1 cellular context compared by ENCODE assay signal in the genomic region with DNA sequence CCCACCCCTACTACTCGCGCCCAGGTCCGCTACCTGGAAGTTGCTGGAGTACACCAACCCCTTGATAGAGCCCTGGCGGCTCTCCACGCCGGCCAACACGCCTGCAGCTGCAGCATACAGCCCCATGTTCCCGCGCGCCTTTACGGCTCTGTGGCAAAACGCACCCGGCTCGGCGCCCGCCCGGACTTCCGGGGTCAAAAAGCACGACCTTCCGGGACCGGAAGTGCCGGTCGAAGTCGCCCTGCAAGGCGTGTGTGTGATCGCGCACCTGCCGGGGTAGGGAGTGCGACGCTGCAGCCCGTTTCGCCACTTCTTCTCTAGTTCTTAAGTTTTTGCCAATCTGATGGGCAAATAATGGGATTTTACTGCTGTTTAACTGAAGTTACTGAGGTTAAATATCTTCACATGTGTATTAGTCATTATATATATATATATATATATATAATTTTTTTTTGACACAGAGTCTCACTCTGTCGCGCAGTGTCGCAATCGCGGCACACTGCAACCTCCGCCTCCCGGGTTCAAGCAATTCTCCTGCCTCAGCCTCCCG.
TF ChIP-seq lines count a peak whose summit lies in the region.

Gene NSUN5, minus strand, starts transcription at position 162 of the 550 bp plus-strand sequence. Its CDS starts 36 bp downstream, at position 126.

TF ChIP-seq in HepG2, 621 proteins besides CTCF, POLR2A, EP300 and RAD21 (continued from another document and continues in another):
- TF ChIP-seq, protein P1, sequence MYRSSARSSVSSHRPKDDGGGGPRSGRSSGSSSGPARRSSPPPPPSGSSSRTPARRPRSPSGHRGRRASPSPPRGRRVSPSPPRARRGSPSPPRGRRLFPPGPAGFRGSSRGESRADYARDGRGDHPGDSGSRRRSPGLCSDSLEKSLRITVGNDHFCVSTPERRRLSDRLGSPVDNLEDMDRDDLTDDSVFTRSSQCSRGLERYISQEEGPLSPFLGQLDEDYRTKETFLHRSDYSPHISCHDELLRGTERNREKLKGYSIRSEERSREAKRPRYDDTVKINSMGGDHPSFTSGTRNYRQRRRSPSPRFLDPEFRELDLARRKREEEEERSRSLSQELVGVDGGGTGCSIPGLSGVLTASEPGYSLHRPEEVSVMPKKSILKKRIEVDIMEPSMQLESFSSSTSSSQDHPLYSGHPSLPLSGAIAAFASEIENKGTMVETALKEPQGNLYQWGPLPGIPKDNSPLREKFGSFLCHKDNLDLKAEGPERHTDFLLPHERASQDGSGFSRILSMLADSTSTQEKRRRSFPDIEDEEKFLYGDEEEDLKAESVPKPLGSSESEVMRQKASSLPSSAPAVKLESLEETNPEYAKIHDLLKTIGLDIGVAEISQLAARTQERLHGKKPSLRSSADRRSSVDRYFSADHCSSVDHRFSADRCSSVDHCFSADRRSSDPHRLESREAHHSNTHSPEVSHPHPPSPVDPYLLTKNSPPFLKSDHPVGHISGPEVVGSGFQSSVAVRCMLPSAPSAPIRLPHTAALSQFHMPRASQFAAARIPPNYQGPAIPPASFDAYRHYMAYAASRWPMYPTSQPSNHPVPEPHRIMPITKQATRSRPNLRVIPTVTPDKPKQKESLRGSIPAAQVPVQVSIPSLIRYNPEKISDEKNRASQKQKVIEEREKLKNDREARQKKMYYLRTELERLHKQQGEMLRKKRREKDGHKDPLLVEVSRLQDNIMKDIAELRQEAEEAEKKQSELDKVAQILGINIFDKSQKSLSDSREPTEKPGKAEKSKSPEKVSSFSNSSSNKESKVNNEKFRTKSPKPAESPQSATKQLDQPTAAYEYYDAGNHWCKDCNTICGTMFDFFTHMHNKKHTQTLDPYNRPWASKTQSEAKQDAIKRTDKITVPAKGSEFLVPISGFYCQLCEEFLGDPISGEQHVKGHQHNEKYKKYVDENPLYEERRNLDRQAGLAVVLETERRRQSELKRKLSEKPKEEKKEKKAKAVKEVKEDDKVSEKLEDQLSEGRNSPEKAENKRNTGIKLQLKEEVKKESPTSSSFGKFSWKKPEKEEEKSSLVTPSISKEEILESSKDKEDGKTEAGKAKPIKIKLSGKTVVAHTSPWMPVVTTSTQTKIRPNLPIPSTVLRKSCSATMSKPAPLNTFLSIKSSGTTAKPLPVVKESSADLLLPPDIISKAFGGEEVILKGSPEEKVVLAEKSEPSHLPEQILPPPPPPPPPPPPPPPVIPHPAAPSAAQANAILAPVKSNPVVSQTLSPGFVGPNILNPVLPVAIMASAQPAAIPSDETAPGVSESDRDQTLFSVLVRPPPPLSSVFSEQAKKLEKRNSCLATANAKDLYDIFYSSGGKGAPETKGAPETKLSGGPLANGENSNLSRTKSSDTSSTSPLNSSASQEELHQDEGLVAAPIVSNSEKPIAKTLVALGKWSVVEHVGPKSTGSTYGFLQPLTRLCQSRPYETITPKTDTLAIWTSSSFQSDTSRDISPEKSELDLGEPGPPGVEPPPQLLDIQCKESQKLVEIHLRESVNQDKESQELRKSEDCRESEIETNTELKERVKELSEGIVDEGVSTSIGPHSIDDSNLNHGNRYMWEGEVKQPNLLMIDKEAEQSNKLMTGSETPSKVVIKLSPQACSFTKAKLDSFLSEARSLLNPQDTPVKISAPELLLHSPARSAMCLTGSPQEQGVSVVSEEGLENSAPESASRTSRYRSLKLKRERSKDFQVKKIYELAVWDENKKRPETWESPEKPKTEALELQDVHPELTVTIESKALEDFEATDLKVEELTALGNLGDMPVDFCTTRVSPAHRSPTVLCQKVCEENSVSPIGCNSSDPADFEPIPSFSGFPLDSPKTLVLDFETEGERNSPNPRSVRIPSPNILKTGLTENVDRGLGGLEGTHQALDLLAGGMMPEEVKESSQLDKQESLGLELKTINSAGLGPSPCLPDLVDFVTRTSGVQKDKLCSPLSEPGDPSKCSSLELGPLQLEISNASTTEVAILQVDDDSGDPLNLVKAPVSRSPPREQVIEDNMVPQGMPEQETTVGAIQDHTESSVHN (CRISPR knock-in tag; IDR thresholded peaks at IDR 0.05): peak; percentile 55; the same call in 1 of the 2 replicates
- TF ChIP-seq, protein P2, sequence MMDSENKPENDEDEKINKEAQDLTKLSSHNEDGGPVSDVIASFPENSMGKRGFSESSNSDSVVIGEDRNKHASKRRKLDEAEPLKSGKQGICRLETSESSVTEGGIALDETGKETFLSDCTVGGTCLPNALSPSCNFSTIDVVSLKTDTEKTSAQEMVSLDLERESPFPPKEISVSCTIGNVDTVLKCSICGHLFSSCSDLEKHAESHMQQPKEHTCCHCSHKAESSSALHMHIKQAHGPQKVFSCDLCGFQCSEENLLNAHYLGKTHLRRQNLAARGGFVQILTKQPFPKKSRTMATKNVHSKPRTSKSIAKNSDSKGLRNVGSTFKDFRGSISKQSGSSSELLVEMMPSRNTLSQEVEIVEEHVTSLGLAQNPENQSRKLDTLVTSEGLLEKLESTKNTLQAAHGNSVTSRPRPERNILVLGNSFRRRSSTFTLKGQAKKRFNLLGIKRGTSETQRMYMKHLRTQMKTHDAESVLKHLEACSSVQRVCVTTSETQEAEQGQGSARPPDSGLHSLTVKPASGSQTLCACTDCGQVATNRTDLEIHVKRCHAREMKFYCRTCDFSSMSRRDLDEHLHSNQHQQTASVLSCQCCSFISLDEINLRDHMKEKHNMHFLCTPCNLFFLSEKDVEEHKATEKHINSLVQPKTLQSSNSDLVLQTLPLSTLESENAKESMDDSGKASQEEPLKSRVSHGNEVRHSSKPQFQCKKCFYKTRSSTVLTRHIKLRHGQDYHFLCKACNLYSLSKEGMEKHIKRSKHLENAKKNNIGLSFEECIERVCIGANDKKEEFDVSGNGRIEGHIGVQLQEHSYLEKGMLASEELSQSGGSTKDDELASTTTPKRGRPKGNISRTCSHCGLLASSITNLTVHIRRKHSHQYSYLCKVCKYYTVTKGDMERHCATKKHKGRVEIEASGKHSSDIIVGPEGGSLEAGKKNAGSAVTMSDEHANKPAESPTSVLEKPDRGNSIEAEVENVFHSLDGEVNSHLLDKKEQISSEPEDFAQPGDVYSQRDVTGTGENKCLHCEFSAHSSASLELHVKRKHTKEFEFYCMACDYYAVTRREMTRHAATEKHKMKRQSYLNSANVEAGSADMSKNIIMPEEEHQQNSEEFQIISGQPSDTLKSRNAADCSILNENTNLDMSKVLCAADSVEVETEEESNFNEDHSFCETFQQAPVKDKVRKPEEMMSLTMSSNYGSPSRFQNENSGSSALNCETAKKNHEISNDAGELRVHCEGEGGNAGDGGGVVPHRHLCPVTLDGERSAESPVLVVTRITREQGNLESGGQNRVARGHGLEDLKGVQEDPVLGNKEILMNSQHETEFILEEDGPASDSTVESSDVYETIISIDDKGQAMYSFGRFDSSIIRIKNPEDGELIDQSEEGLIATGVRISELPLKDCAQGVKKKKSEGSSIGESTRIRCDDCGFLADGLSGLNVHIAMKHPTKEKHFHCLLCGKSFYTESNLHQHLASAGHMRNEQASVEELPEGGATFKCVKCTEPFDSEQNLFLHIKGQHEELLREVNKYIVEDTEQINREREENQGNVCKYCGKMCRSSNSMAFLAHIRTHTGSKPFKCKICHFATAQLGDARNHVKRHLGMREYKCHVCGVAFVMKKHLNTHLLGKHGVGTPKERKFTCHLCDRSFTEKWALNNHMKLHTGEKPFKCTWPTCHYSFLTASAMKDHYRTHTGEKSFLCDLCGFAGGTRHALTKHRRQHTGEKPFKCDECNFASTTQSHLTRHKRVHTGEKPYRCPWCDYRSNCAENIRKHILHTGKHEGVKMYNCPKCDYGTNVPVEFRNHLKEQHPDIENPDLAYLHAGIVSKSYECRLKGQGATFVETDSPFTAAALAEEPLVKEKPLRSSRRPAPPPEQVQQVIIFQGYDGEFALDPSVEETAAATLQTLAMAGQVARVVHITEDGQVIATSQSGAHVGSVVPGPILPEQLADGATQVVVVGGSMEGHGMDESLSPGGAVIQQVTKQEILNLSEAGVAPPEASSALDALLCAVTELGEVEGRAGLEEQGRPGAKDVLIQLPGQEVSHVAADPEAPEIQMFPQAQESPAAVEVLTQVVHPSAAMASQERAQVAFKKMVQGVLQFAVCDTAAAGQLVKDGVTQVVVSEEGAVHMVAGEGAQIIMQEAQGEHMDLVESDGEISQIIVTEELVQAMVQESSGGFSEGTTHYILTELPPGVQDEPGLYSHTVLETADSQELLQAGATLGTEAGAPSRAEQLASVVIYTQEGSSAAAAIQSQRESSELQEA (CRISPR knock-in tag; IDR thresholded peaks at IDR 0.05; ENCODE audit: not compliant biosample characterization): no peak
- TF ChIP-seq, protein P3, sequence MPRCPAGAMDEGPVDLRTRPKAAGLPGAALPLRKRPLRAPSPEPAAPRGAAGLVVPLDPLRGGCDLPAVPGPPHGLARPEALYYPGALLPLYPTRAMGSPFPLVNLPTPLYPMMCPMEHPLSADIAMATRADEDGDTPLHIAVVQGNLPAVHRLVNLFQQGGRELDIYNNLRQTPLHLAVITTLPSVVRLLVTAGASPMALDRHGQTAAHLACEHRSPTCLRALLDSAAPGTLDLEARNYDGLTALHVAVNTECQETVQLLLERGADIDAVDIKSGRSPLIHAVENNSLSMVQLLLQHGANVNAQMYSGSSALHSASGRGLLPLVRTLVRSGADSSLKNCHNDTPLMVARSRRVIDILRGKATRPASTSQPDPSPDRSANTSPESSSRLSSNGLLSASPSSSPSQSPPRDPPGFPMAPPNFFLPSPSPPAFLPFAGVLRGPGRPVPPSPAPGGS (CRISPR knock-in tag; IDR thresholded peaks at IDR 0.05): no peak
- peak; percentile 89 for TF ChIP-seq ZNF792 (CRISPR knock-in tag; IDR thresholded peaks at IDR 0.05)
- 0 out of 2 replicates have a peak, but pooled peaks have one; percentile 59 for TF ChIP-seq ZNF639 (CRISPR knock-in tag; conservative IDR thresholded peaks at IDR 0.05)
- no peak for TF ChIP-seq CBX2 (IDR thresholded peaks at IDR 0.05; ENCODE audit: low read depth, low read length)
- TF ChIP-seq CBX2 (CRISPR knock-in tag; IDR thresholded peaks at IDR 0.05; ENCODE audit: low read depth): no peak
- TF ChIP-seq ZNF773 (CRISPR knock-in tag; IDR thresholded peaks at IDR 0.05; ENCODE audit: borderline replicate concordance): peak; percentile 85; the same call in 1 of the 2 replicates
- TF ChIP-seq RFX1 (IDR thresholded peaks at IDR 0.05): no peak
- peak; percentile 75; the same call in 1 of the 2 replicates for TF ChIP-seq ZSCAN25 (CRISPR knock-in tag; IDR thresholded peaks at IDR 0.05)
- TF ChIP-seq GATAD2A (CRISPR knock-in tag; IDR thresholded peaks at IDR 0.05): peak; percentile 68
- TF ChIP-seq GMEB1 (CRISPR knock-in tag; IDR thresholded peaks at IDR 0.05; ENCODE audit: borderline replicate concordance): peak; percentile 66; the same call in 1 of the 2 replicates
- no peak for TF ChIP-seq ZC3H4 (CRISPR knock-in tag; IDR thresholded peaks at IDR 0.05; ENCODE audit: borderline replicate concordance)
- peak; percentile 76; the same call in 1 of the 2 replicates for TF ChIP-seq TOPORS (CRISPR knock-in tag; IDR thresholded peaks at IDR 0.05)
- peak; percentile 90 for TF ChIP-seq ZNF292 (CRISPR knock-in tag; IDR thresholded peaks at IDR 0.05; ENCODE audit: borderline replicate concordance, low read depth)
- TF ChIP-seq DPF2 (CRISPR knock-in tag; IDR thresholded peaks at IDR 0.05; ENCODE audit: borderline replicate concordance, low read depth): no peak
- peak; percentile 47; the same call in 1 of the 2 replicates for TF ChIP-seq FOSL2 (CRISPR knock-in tag; IDR thresholded peaks at IDR 0.05)
- TF ChIP-seq RBM22 (optimal IDR thresholded peaks at IDR 0.05; ENCODE audit: low read length): no peak
- peak; percentile 95 for TF ChIP-seq KDM2A (CRISPR knock-in tag; IDR thresholded peaks at IDR 0.05; ENCODE audit: borderline replicate concordance, low read depth)
- TF ChIP-seq NFATC3 (CRISPR knock-in tag; IDR thresholded peaks at IDR 0.05): no peak; the same call in 1 of the 2 replicates
- TF ChIP-seq SKI (IDR thresholded peaks at IDR 0.05; ENCODE audit: partially characterized antibody): no peak
- peak; percentile 81 for TF ChIP-seq RFXAP (CRISPR knock-in tag; IDR thresholded peaks at IDR 0.05; ENCODE audit: borderline replicate concordance)
- TF ChIP-seq, protein P4, sequence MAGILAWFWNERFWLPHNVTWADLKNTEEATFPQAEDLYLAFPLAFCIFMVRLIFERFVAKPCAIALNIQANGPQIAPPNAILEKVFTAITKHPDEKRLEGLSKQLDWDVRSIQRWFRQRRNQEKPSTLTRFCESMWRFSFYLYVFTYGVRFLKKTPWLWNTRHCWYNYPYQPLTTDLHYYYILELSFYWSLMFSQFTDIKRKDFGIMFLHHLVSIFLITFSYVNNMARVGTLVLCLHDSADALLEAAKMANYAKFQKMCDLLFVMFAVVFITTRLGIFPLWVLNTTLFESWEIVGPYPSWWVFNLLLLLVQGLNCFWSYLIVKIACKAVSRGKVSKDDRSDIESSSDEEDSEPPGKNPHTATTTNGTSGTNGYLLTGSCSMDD (CRISPR knock-in tag; IDR thresholded peaks at IDR 0.05): peak; percentile 83; the same call in 1 of the 2 replicates
- TF ChIP-seq ZNF33B (CRISPR knock-in tag; IDR thresholded peaks at IDR 0.05): no peak
- no peak for TF ChIP-seq ATF1 (CRISPR knock-in tag; IDR thresholded peaks at IDR 0.05)
- peak; percentile 91; the same call in 1 of the 2 replicates for TF ChIP-seq PBX3 (CRISPR knock-in tag; IDR thresholded peaks at IDR 0.05; ENCODE audit: borderline replicate concordance)
- peak; percentile 38; the same call in 1 of the 2 replicates for TF ChIP-seq FOXO1 (CRISPR knock-in tag; IDR thresholded peaks at IDR 0.05)
- TF ChIP-seq ZNF12 (CRISPR knock-in tag; IDR thresholded peaks at IDR 0.05): peak; percentile 83
- no peak for TF ChIP-seq ZNF879 (CRISPR knock-in tag; IDR thresholded peaks at IDR 0.05)
- TF ChIP-seq ZBTB3 (CRISPR knock-in tag; IDR thresholded peaks at IDR 0.05; ENCODE audit: borderline replicate concordance, low read depth): no peak
